In genomic region chr5:132237670-132238069, GRCh38 we compare ENCODE assay signal across 4 cellular contexts. TPM values are rescaled to one million over a fixed set of nuclear protein-coding genes. Genes with fewer than 3 reads are reported as not detected.
"Had no signal": no experiment of that assay in that cellular context is flagged by ENCODE, and none has a peak within 500 bp of the region (broad histone marks: within the 10 kb centered on the region; RNA-seq: fewer than 3 reads in every experiment).

No MANE protein-coding gene starts in this region.

- H3K4me1 ChIP-seq: upper lobe of left lung had no signal

- H3K27me3 ChIP-seq: esophagus muscularis mucosa, upper lobe of left lung had no signal

- H3K36me3 ChIP-seq: esophagus muscularis mucosa, upper lobe of left lung had no signal

- H3K4me3 ChIP-seq: esophagus muscularis mucosa, upper lobe of left lung had no signal

- H3K27ac ChIP-seq: esophagus muscularis mucosa, upper lobe of left lung had no signal

- H3K9me3 ChIP-seq: esophagus muscularis mucosa, upper lobe of left lung had no signal

RNA-seq across cellular contexts. Expression of gene PDLIM4, which starts 19.8 kb away (rescaled TPM):
- total RNA-seq: activated B cell treated with CpG ODN at 0.5 μM for 24 hours, T-helper 17 cell had no signal

RNA-seq across cellular contexts. Expression of gene SLC22A4, which starts 56.5 kb away (rescaled TPM):
- total RNA-seq: activated B cell treated with CpG ODN at 0.5 μM for 24 hours had no signal
